ENCODE assay signal across 8 cellular contexts in genomic region chr6:29553268-29554057, GRCh38. TPM values are rescaled to one million over a fixed set of nuclear protein-coding genes. Genes with fewer than 3 reads are reported as not detected.
DNase-seq lines count a peak whose midpoint lies in the region; ATAC-seq, FAIRE-seq and TF ChIP-seq lines count a peak whose summit lies in the region.

No MANE protein-coding gene starts in this region.

- H3K27ac ChIP-seq in CD8-positive, alpha-beta memory T cell (ENCODE audit: low read depth, low read length), result no peak overlapping the region
- no peak overlapping the region for H3K27ac ChIP-seq in GM12878 (ENCODE audit: control insufficient read depth, insufficient read depth)
- no peak overlapping the region for H3K27ac ChIP-seq in iPS-20b (ENCODE audit: low read length)
- H3K27ac ChIP-seq in small intestine (ENCODE audit: low read depth in 1 of 2, low read length in 1 of 2), result peak overlapping the region in 1 of 2 donors; percentile 14

- ATAC-seq in GM12878, result peak; percentile 61
- no peak for ATAC-seq in HG03442 (IDR thresholded peaks at IDR 0.05; ENCODE audit: unreplicated experiment)

- peak in 1 of 5 donors; percentile 11 for DNase-seq in CD8-positive, alpha-beta memory T cell
- DNase-seq in NB4 (ENCODE audit: low read depth), result peak; percentile 9
- no peak for DNase-seq in GM12878 (ENCODE audit: low read depth, low spot score)
- DNase-seq in small intestine, result no peak
- no peak for DNase-seq in DMS79 (lab: John Stamatoyannopoulos, UW)
- no peak for DNase-seq in SW 1271 (lab: John Stamatoyannopoulos, UW)

- no peaks in the 10 kb centered on the region for H3K9me3 ChIP-seq in CD8-positive, alpha-beta memory T cell (ENCODE audit: low read length)
- H3K9me3 ChIP-seq in GM12878 (replicated peaks; ENCODE audit: control insufficient read depth, insufficient read depth, low read length) (no peaks in the 10 kb centered on the region; the same call in 2 of the 3 replicates), iPS-20b (ENCODE audit: insufficient read depth, low read depth, low read length) (no peaks in the 10 kb centered on the region), small intestine (ENCODE audit: control insufficient read depth, low read depth) (no peaks in the 10 kb centered on the region)

- no peaks in the 10 kb centered on the region for H3K79me2 ChIP-seq in GM12878 (ENCODE audit: control insufficient read depth, insufficient read depth, low read length)

- FAIRE-seq in GM12878 (lab: Jason Lieb, UNC) (no peak), small intestine (lab: Jason Lieb, UNC) (no peak)

- intact Hi-C loops in GM12878 (cut with micrococcal nuclease; ENCODE audit: unreplicated experiment), result no loop called here

- BruUV-seq in GM12878 (replicated peaks; lab: Mats Ljungman, UMichigan), result no TSS peak

- H3K9ac ChIP-seq in GM12878 (ENCODE audit: control insufficient read depth, insufficient read depth, low read length) (no peak overlapping the region), iPS-20b (ENCODE audit: low read depth, low read length) (peak overlapping the region; percentile 3; the same call in 1 of the 2 replicates)

- in situ Hi-C loops in GM12878 (cut with MboI), result no loop called here

- H3K36me3 ChIP-seq in CD8-positive, alpha-beta memory T cell (ENCODE audit: insufficient read depth, low read length), result no peaks in the 10 kb centered on the region
- H3K36me3 ChIP-seq in GM12878 (ENCODE audit: control insufficient read depth in 2 of 2, insufficient read depth in 2 of 2, low read length in 1 of 2), result no peaks in the 10 kb centered on the region
- H3K36me3 ChIP-seq in iPS-20b (ENCODE audit: insufficient read depth, low read depth, low read length), result no peaks in the 10 kb centered on the region
- no peaks in the 10 kb centered on the region for H3K36me3 ChIP-seq in small intestine (ENCODE audit: control insufficient read depth in 2 of 2, insufficient read depth in 2 of 2, low read length in 2 of 2)

- RAD21 ChIA-PET in GM12878 (lab: Charles Lee; ENCODE audit: unreplicated experiment), result no interaction called here

- peak overlapping the region; percentile 5; the same call in 1 of the 2 replicates for H2AFZ ChIP-seq in GM12878 (ENCODE audit: control insufficient read depth, low read depth, low read length)

- peak overlapping the region; percentile 33 for H3K4me3 ChIP-seq in CD8-positive, alpha-beta memory T cell (ENCODE audit: low read length)
- H3K4me3 ChIP-seq in NB4 (ENCODE audit: low read depth, low read length), result no peak overlapping the region
- H3K4me3 ChIP-seq in GM12878, result no peak overlapping the region
- peak overlapping the region; percentile 65 for H3K4me3 ChIP-seq in iPS-20b (ENCODE audit: low read length)
- peak overlapping the region; percentile 18 to 27 for H3K4me3 ChIP-seq in small intestine (ENCODE audit: low read depth in 1 of 2, low read length in 2 of 2)

- SMC1A ChIA-PET in GM12878 (lab: Charles Lee; ENCODE audit: uncharacterized antibody, unreplicated experiment), result no interaction called here

- TF ChIP-seq POLR2A in NB4 (IDR thresholded peaks at IDR 0.05; ENCODE audit: extremely low read depth, insufficient read length) (no peak), GM12878 (IDR thresholded peaks at IDR 0.05; ENCODE audit: low read depth, low read length) (no peak)

- H3K9me3 Mint-ChIP-seq in CD8-positive, alpha-beta memory T cell, result peaks cover 0 to 1% (median 0%) of the 10 kb centered on the region in 5 donors

- H4K20me1 ChIP-seq in GM12878 (ENCODE audit: control insufficient read depth, insufficient read depth), result no peaks in the 10 kb centered on the region

- peaks cover 11% of the 10 kb centered on the region for H3K4me1 ChIP-seq in CD8-positive, alpha-beta memory T cell (ENCODE audit: insufficient read depth, low read length)
- H3K4me1 ChIP-seq in GM12878 (ENCODE audit: control insufficient read depth, insufficient read depth, low read length), result no peaks in the 10 kb centered on the region; the same call in 1 of the 2 replicates
- H3K4me1 ChIP-seq in iPS-20b (ENCODE audit: insufficient read depth, low read length), result peaks cover 14% of the 10 kb centered on the region; the same call in 1 of the 2 replicates
- peaks cover 0 to 4% of the 10 kb centered on the region in 2 donors for H3K4me1 ChIP-seq in small intestine (ENCODE audit: control insufficient read depth in 2 of 2, insufficient read depth in 1 of 2, low read depth in 1 of 2, low read length in 1 of 2)

- peaks cover 55 to 69% of the 10 kb centered on the region in 2 donors for H3K27me3 Mint-ChIP-seq in CD8-positive, alpha-beta memory T cell

- POLR2A ChIA-PET in CD8-positive, alpha-beta memory T cell (lab: Charles Lee), result no interaction called here
- POLR2A ChIA-PET in GM12878 (lab: Charles Lee), result no interaction called here

- H3K27me3 ChIP-seq in CD8-positive, alpha-beta memory T cell (ENCODE audit: insufficient read depth, low read length, poor library complexity, severe bottlenecking), result peaks cover 19% of the 10 kb centered on the region
- H3K27me3 ChIP-seq in GM12878 (replicated peaks in 1 of 2; ENCODE audit: control insufficient read depth in 2 of 2, insufficient read depth in 2 of 2, low read length in 1 of 2) (peaks cover 1 to 5% of the 10 kb centered on the region in 2 experiments; a peak in 2 of 4 replicates), iPS-20b (ENCODE audit: insufficient read depth, low read length) (peaks cover 82% of the 10 kb centered on the region), small intestine (ENCODE audit: control insufficient read depth in 2 of 2, insufficient read depth in 2 of 2, low read length in 2 of 2) (peaks cover 0 to 12% of the 10 kb centered on the region in 2 donors)

- TF ChIP-seq EP300 in GM12878 (IDR thresholded peaks at IDR 0.05; ENCODE audit: borderline replicate concordance in 1 of 2, control insufficient read depth in 1 of 2, low read depth in 2 of 2, low read length in 2 of 2), result no peak

- no peak for TF ChIP-seq RAD21 in GM12878 (IDR thresholded peaks at IDR 0.05; ENCODE audit: insufficient read depth, low read depth, low read length)

- H3K27ac Mint-ChIP-seq in CD8-positive, alpha-beta memory T cell, result no peak overlapping the region

- peak overlapping the region; percentile 67 for H3K4me2 ChIP-seq in GM12878 (ENCODE audit: control insufficient read depth, insufficient read depth)

- peaks cover 14 to 18% (median 15%) of the 10 kb centered on the region in 3 donors for H3K4me1 Mint-ChIP-seq in CD8-positive, alpha-beta memory T cell

- H3K36me3 Mint-ChIP-seq in CD8-positive, alpha-beta memory T cell, result no peaks in the 10 kb centered on the region

- 12% methylated on average over 77 of the region's 83 CpGs for WGBS in GM12878 (ENCODE audit: insufficient coverage, insufficient replicate concordance, low lambda C conversion rate, missing lambda C conversion rate)
- 3 to 7% (median 5%) methylated on average over 76 to 83 of the region's 83 CpGs for WGBS in small intestine, 3 donors

- CTCF ChIA-PET in CD8-positive, alpha-beta memory T cell (lab: Charles Lee), result no interaction called here
- CTCF ChIA-PET in GM12878 (lab: Yijun Ruan, JAX), result interaction anchor here (1.0 to 1.3 kb wide), 2 partner anchors 96 to 100 kb away, joined by 4 to 5 read pairs; no protein-coding TSS in a partner anchor

- TF ChIP-seq CTCF in NB4 (IDR thresholded peaks at IDR 0.05; ENCODE audit: low read depth, low read length) (no peak), GM12878 (IDR thresholded peaks at IDR 0.05 in 2 of 3, conservative IDR thresholded peaks at IDR 0.05 in 1 of 3; ENCODE audit: control insufficient read depth in 2 of 3, extremely low read depth in 1 of 3, insufficient read depth in 1 of 3, low read depth in 3 of 3, low read length in 3 of 3) (no peak)

- H3K4me3 Mint-ChIP-seq in CD8-positive, alpha-beta memory T cell, result peak overlapping the region; percentile 79 to 93 (median 82)

TF ChIP-seq in GM12878, 131 proteins besides CTCF, POLR2A, EP300 and RAD21 (continues in another document):
- peak; percentile 60 for TF ChIP-seq HDAC6 (IDR thresholded peaks at IDR 0.05; ENCODE audit: unreplicated experiment)

RNA-seq across cellular contexts. Expression of gene UBD, which starts 6.1 kb away (rescaled TPM):
- 1 to 10 TPM; 2.5 to 2.6 TPM for total RNA-seq in CD8-positive, alpha-beta memory T cell
- polyA plus RNA-seq in CD8-positive, alpha-beta memory T cell, result not detected
- total RNA-seq in GM12878 (2013; cell fraction: nucleolus; rRNA removed), result 1.8 and 2.0 TPM in 2 replicates
- total RNA-seq in GM12878 (2014; rRNA removed) (31.8 and 40.4 TPM in 2 replicates), GM12878 (2014; rRNA removed; fragmentation: Illumina TruSeq; extraction: Trizol) (52.9 and 54.3 TPM in 2 replicates), GM12878 (2021) (23.4 and 24.6 TPM in 2 replicates)
- polyA plus RNA-seq in GM12878 (2011; ENCODE audit: low read depth), result 28.2 TPM
- polyA plus RNA-seq in GM12878 (2011; rRNA removed) (101 and 121 TPM in 2 replicates), GM12878 (2014; fragmentation: Illumina TruSeq; extraction: Trizol) (51.0 and 68.3 TPM in 2 replicates), GM12878 (2014; fragmentation: Nextera tagmentation; extraction: Ambion mirVana) (10 to 100 TPM; 28.6 to 39.6 TPM), GM12878 (2014; rRNA removed) (35.6 and 42.5 TPM in 2 replicates), GM12878 (2016; fragmentation: Nextera tagmentation; extraction: Ambion mirVana) (10 to 100 TPM; 24.3 to 28.4 TPM), small intestine (10 to 100 TPM in 1 of 3 donors, 1 to 10 TPM in 1, not detected in 1; 4.6 to 20.0 TPM)
- 49.1 and 49.8 TPM in 2 replicates for polyA plus RNA-seq in GM12878 (2011; cell fraction: cytosol; rRNA removed)
- 27.6 and 27.7 TPM in 2 replicates for polyA plus RNA-seq in GM12878 (2011; cell fraction: nucleus; rRNA removed)
- 14.0 and 25.2 TPM in 2 replicates for polyA plus RNA-seq in GM12878 (2012)
- 30.5 and 35.5 TPM in 2 replicates for polyA minus RNA-seq in GM12878 (2011; rRNA and poly(A)+ RNA removed)
- 6.4 and 8.9 TPM in 2 replicates for polyA minus RNA-seq in GM12878 (2011; cell fraction: cytosol; rRNA and poly(A)+ RNA removed)
- polyA minus RNA-seq in GM12878 (2011; cell fraction: nucleus; rRNA and poly(A)+ RNA removed), result 4.6 and 6.0 TPM in 2 replicates

RNA-seq across cellular contexts. Expression of gene OR2H2, which starts 31.5 kb away (rescaled TPM):
- total RNA-seq in CD8-positive, alpha-beta memory T cell, result not detected
- not detected for polyA plus RNA-seq in CD8-positive, alpha-beta memory T cell
- not detected in 2 replicates for total RNA-seq in GM12878 (2013; cell fraction: nucleolus; rRNA removed)
- total RNA-seq in GM12878 (2014; rRNA removed) (not detected in 2 replicates), GM12878 (2014; rRNA removed; fragmentation: Illumina TruSeq; extraction: Trizol) (not detected in 2 replicates), GM12878 (2021) (not detected in 2 replicates)
- polyA plus RNA-seq in GM12878 (2011; ENCODE audit: low read depth), result not detected
- polyA plus RNA-seq in GM12878 (2011; rRNA removed) (not detected in 2 replicates), GM12878 (2014; fragmentation: Illumina TruSeq; extraction: Trizol) (not detected in 2 replicates), GM12878 (2014; fragmentation: Nextera tagmentation; extraction: Ambion mirVana) (not detected), GM12878 (2014; rRNA removed) (not detected in 2 replicates), GM12878 (2016; fragmentation: Nextera tagmentation; extraction: Ambion mirVana) (not detected), small intestine (not detected)
- not detected in 2 replicates for polyA plus RNA-seq in GM12878 (2011; cell fraction: cytosol; rRNA removed)
- polyA plus RNA-seq in GM12878 (2011; cell fraction: nucleus; rRNA removed), result not detected in 2 replicates
- polyA plus RNA-seq in GM12878 (2012), result not detected in 2 replicates
- polyA minus RNA-seq in GM12878 (2011; rRNA and poly(A)+ RNA removed), result not detected in 2 replicates
- not detected in 2 replicates for polyA minus RNA-seq in GM12878 (2011; cell fraction: cytosol; rRNA and poly(A)+ RNA removed)
- not detected in 2 replicates for polyA minus RNA-seq in GM12878 (2011; cell fraction: nucleus; rRNA and poly(A)+ RNA removed)

Comparison
In these comparisons a context has a peak if more than half of its experiments do, and no peak if none do; other contexts are left out.
1. H3K4me3 ChIP-seq: peak in CD8-positive, alpha-beta memory T cell (single experiment), iPS-20b (single experiment) and small intestine (2 of 2); none in NB4 (single experiment) and GM12878 (single experiment).